Comparison of ENCODE assay signal across 9 cellular contexts in genomic region chr5:140672455-140673186, GRCh38. TPM values are rescaled to one million over a fixed set of nuclear protein-coding genes. Genes with fewer than 3 reads are reported as not detected.
DNase-seq lines count a peak whose midpoint lies in the region; ATAC-seq and TF ChIP-seq lines count a peak whose summit lies in the region.
"Had no signal": no experiment of that assay in that cellular context is flagged by ENCODE, and none has a peak within 500 bp of the region (broad histone marks: within the 10 kb centered on the region; RNA-seq: fewer than 3 reads in every experiment).

No MANE protein-coding gene starts in this region.

- H3K9ac ChIP-seq in HUES6 (ENCODE audit: low read length) (peak overlapping the region; percentile 26), neural progenitor cell (no peak overlapping the region)

- H3K9me3 ChIP-seq in HUES6 (ENCODE audit: control insufficient read depth, insufficient read depth, low read depth, low read length): no peaks in the 10 kb centered on the region
- H3K9me3 ChIP-seq in esophagus squamous epithelium: no peaks in the 10 kb centered on the region
- H3K9me3 ChIP-seq in neural progenitor cell (ENCODE audit: low read depth): no peaks in the 10 kb centered on the region

- H3K4me2 ChIP-seq in neural progenitor cell: no peak overlapping the region

- peak overlapping the region; percentile 45 for H3K4me3 ChIP-seq in HUES6 (ENCODE audit: low read depth, low read length)
- peak overlapping the region in 3 of 4 donors; percentile 16 to 42 (median 19) for H3K4me3 ChIP-seq in esophagus squamous epithelium
- no peak overlapping the region for H3K4me3 ChIP-seq in neural progenitor cell

- no peaks in the 10 kb centered on the region for H4K20me1 ChIP-seq in neural progenitor cell (ENCODE audit: low read depth)

- peaks cover 2% of the 10 kb centered on the region for H3K27me3 Mint-ChIP-seq in neural progenitor cell (ENCODE audit: insufficient read depth, low read depth)

- peaks cover 18% of the 10 kb centered on the region for H3K36me3 Mint-ChIP-seq in neural progenitor cell

- no peaks in the 10 kb centered on the region for H3K9me3 Mint-ChIP-seq in neural progenitor cell

- H3K4me1 Mint-ChIP-seq in neural progenitor cell: no peaks in the 10 kb centered on the region

- H3K27me3 ChIP-seq in HUES6 (ENCODE audit: control insufficient read depth, insufficient read depth, low read length) (no peaks in the 10 kb centered on the region), esophagus squamous epithelium (no peaks in the 10 kb centered on the region), neural progenitor cell (no peaks in the 10 kb centered on the region)

- intact Hi-C loops in esophagus squamous epithelium (cut with DNase I): no loop called here

- H3F3A ChIP-seq in neural progenitor cell (ENCODE audit: low read depth): no peaks in the 10 kb centered on the region

- no peak overlapping the region for H3K27ac Mint-ChIP-seq in neural progenitor cell

- H3K79me2 ChIP-seq in neural progenitor cell (ENCODE audit: low read depth): no peaks in the 10 kb centered on the region

- 0 out of 2 replicates have a peak, but pooled peaks cover 4% of the 10 kb centered on the region for H3K4me1 ChIP-seq in HUES6 (ENCODE audit: control insufficient read depth, insufficient read depth, low read length)
- H3K4me1 ChIP-seq in esophagus squamous epithelium: peaks cover 0 to 10% (median 0%) of the 10 kb centered on the region in 3 donors
- no peaks in the 10 kb centered on the region for H3K4me1 ChIP-seq in neural progenitor cell

- no peak overlapping the region for H3K4me3 Mint-ChIP-seq in neural progenitor cell

- H3K27ac ChIP-seq in HUES6 (ENCODE audit: low read depth, low read length) (0 out of 2 replicates have a peak overlapping the region, but pooled peaks have one; percentile 50), esophagus squamous epithelium (no peak overlapping the region), neural progenitor cell (no peak overlapping the region)

- TF ChIP-seq CTCF in esophagus squamous epithelium (IDR thresholded peaks at IDR 0.05) (no peak), neural progenitor cell (IDR thresholded peaks at IDR 0.05) (no peak)

- ATAC-seq in GM21381 (IDR thresholded peaks at IDR 0.05; ENCODE audit: unreplicated experiment): no peak
- no peak for ATAC-seq in HG03196 (IDR thresholded peaks at IDR 0.05; ENCODE audit: unreplicated experiment)

- H3K36me3 ChIP-seq in HUES6 (ENCODE audit: control insufficient read depth, insufficient read depth, low read length) (peaks cover 88% of the 10 kb centered on the region), esophagus squamous epithelium (peaks cover 29 to 100% (median 38%) of the 10 kb centered on the region in 3 donors), neural progenitor cell (no peaks in the 10 kb centered on the region)

- no peak overlapping the region for H2AFZ ChIP-seq in neural progenitor cell (replicated peaks)

- WGBS in esophagus squamous epithelium, 2 donors: 64 to 78% methylated on average over 5 to 22 of the region's 70 CpGs

- DNase-seq in EH (ENCODE audit: low read depth) (peak; percentile 41), esophagus squamous epithelium (lab: John Stamatoyannopoulos, UW) (no peak), neural progenitor cell (ENCODE audit: low spot score) (peak; percentile 43), cerebellar nuclear complex (lab: John Stamatoyannopoulos, UW) (no peak)
- DNase-seq: hippocampal formation, NCI-H446 treated with DMSO at 0.1 percent for 48 hours had no signal

- TF ChIP-seq POLR2A in esophagus squamous epithelium (IDR thresholded peaks at IDR 0.05): no peak

RNA-seq across cellular contexts. Expression of gene DND1, which starts 0.8 kb away (rescaled TPM):
- total RNA-seq in esophagus squamous epithelium: under 1 TPM in 2 of 4 donors, not detected in 2; 0.19 to 0.75 TPM
- 0.37 and 1.1 TPM in 2 replicates for total RNA-seq in neural progenitor cell (ENCODE audit: low replicate concordance)

RNA-seq across cellular contexts. Expression of gene WDR55, which starts 7.9 kb away (rescaled TPM):
- total RNA-seq in esophagus squamous epithelium: 10 to 100 TPM; 24.2 to 29.5 (median 25.4) TPM
- total RNA-seq in neural progenitor cell (ENCODE audit: low replicate concordance): 6.9 and 15.1 TPM in 2 replicates

RNA-seq across cellular contexts. Expression of gene HARS1, which starts 18.5 kb away (rescaled TPM):
- total RNA-seq in esophagus squamous epithelium (10 to 100 TPM; 44.3 to 74.0 (median 62.9) TPM), neural progenitor cell (ENCODE audit: low replicate concordance) (44.9 and 45.7 TPM in 2 replicates)

RNA-seq across cellular contexts. Expression of gene HARS2, which starts 18.6 kb away (rescaled TPM):
- total RNA-seq in esophagus squamous epithelium: 10 to 100 TPM; 13.3 to 24.2 (median 22.8) TPM
- total RNA-seq in neural progenitor cell (ENCODE audit: low replicate concordance): 30.6 and 34.1 TPM in 2 replicates

RNA-seq across cellular contexts. Expression of gene IK, which starts 25.0 kb away (rescaled TPM):
- 100 to 1,000 TPM in 1 of 4 donors, 10 to 100 TPM in 3; 44.9 to 110 (median 79.8) TPM for total RNA-seq in esophagus squamous epithelium
- total RNA-seq in neural progenitor cell (ENCODE audit: low replicate concordance): 97.0 and 131 TPM in 2 replicates

Comparison
In these comparisons a context has a peak if more than half of its experiments do, and no peak if none do; other contexts are left out.
1. DNase-seq: peak in EH (single experiment) and neural progenitor cell (single experiment); none in esophagus squamous epithelium (single experiment) and cerebellar nuclear complex (0 of 2).